1 cellular context compared by ENCODE assay signal in the genomic region with DNA sequence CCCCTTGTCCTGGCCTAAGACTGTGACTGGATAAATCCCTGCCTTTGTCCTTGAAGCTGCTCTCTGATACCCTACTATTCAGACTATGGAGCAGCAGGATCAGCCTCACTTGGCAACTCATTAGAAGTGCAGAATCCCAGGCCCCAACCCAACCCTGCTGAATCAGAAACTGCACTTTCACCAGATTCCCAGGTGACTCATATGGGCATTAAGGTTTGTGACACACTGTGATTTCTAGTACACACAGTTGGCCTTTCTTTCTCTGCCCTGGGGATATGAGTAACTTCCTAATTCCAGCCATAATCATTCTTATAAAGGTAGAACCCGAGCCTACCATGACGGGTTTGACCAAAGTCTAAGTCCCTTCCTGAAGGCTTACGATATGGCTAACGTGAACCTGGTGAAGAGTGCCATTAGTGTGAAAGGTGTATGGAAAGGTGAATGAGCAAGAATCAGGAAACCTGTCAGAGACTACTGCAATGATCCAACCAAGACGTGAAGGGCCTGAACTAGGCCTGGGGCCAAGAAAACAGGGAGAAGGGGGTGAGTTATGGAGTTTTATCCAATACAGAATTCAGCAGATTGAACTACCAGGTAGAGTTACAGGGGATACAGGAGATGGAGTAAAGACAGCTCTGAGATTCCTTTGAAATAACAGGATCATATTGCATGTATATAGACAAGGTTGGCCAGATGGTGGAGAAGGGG.
A peak's percentile ranks its signal among the peaks of the same experiment; 100 is the strongest.
TF ChIP-seq lines count a peak whose summit lies in the region.

No MANE protein-coding gene starts in this region.

TF ChIP-seq in HCT116, 20 proteins besides CTCF, POLR2A, EP300 and RAD21 (continued from another document):
- TF ChIP-seq, protein P1, sequence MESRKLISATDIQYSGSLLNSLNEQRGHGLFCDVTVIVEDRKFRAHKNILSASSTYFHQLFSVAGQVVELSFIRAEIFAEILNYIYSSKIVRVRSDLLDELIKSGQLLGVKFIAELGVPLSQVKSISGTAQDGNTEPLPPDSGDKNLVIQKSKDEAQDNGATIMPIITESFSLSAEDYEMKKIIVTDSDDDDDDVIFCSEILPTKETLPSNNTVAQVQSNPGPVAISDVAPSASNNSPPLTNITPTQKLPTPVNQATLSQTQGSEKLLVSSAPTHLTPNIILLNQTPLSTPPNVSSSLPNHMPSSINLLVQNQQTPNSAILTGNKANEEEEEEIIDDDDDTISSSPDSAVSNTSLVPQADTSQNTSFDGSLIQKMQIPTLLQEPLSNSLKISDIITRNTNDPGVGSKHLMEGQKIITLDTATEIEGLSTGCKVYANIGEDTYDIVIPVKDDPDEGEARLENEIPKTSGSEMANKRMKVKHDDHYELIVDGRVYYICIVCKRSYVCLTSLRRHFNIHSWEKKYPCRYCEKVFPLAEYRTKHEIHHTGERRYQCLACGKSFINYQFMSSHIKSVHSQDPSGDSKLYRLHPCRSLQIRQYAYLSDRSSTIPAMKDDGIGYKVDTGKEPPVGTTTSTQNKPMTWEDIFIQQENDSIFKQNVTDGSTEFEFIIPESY (IDR thresholded peaks at IDR 0.05; ENCODE audit: extremely low read depth, insufficient replicate concordance, low read length): no peak
- TF ChIP-seq SP1 (IDR thresholded peaks at IDR 0.05; ENCODE audit: low read depth) (peak; percentile 55; the same call in 1 of the 2 replicates), ZNF274 (IDR thresholded peaks at IDR 0.05; ENCODE audit: low read depth, low read length) (no peak), CEBPB (IDR thresholded peaks at IDR 0.05; ENCODE audit: low read depth) (peak; percentile 52), POLR2AphosphoS5 (IDR thresholded peaks at IDR 0.05; ENCODE audit: low read depth, low read length) (no peak), TCF7L2 (IDR thresholded peaks at IDR 0.05; ENCODE audit: borderline replicate concordance, extremely low read depth, insufficient read depth, insufficient read length) (no peak), ELF1 (IDR thresholded peaks at IDR 0.05; ENCODE audit: borderline replicate concordance, low read depth) (0 out of 2 replicates have a peak, but pooled peaks have one; percentile 17)
